8 cellular contexts compared by ENCODE assay signal in genomic region chr12:6586569-6586968, GRCh38. TPM values are rescaled to one million over a fixed set of nuclear protein-coding genes. Genes with fewer than 3 reads are reported as not detected.
DNase-seq lines count a peak whose midpoint lies in the region; ATAC-seq and TF ChIP-seq lines count a peak whose summit lies in the region.
"Not testable (repeated sequence)": the region's sequence is repeated elsewhere in the genome, so short reads cannot be mapped to it uniquely, and the experiment has no call there.
"Had no signal": no experiment of that assay in that cellular context is flagged by ENCODE, and none has a peak within 500 bp of the region (broad histone marks: within the 10 kb centered on the region; RNA-seq: fewer than 3 reads in every experiment).

No MANE protein-coding gene starts in this region.

- POLR2A ChIA-PET in CD8-positive, alpha-beta T cell (lab: Charles Lee), result not testable (repeated sequence)

- not testable (repeated sequence) for H3K27me3 Mint-ChIP-seq in CD8-positive, alpha-beta T cell (ENCODE audit: low read depth); HFFc6 (ENCODE audit: insufficient read depth); T-helper 17 cell; activated T-cell treated with anti-CD3 and anti-CD28 coated beads, Interleukin-2, amount 50 U/mL, for 72 hours (ENCODE audit: low read depth); activated naive CD8-positive, alpha-beta T cell treated with anti-CD3 and anti-CD28 coated beads, Interleukin-2, amount 50 U/mL, for 24 hours; nephron progenitor cell (ENCODE audit: low read depth, poor library complexity)

- not testable (repeated sequence) for ATAC-seq in CD8-positive, alpha-beta T cell; T-helper 17 cell; activated T-cell treated with anti-CD3 and anti-CD28 coated beads, Interleukin-2, amount 50 U/mL, for 72 hours (replicated peaks in 1 of 2); activated naive CD8-positive, alpha-beta T cell treated with anti-CD3 and anti-CD28 coated beads, Interleukin-2, amount 50 U/mL, for 24 hours

- not testable (repeated sequence) for H3K4me3 Mint-ChIP-seq in CD8-positive, alpha-beta T cell; HFFc6; T-helper 17 cell; activated T-cell treated with anti-CD3 and anti-CD28 coated beads, Interleukin-2, amount 50 U/mL, for 72 hours; activated naive CD8-positive, alpha-beta T cell treated with anti-CD3 and anti-CD28 coated beads, Interleukin-2, amount 50 U/mL, for 24 hours; nephron progenitor cell

- not testable (repeated sequence) for TF ChIP-seq CTCF in CD8-positive, alpha-beta T cell (IDR thresholded peaks at IDR 0.05); HFFc6 (IDR thresholded peaks at IDR 0.05); nephron progenitor cell (IDR thresholded peaks at IDR 0.05); spleen (IDR thresholded peaks at IDR 0.05 in 8 of 11, conservative IDR thresholded peaks at IDR 0.05 in 3 of 11)

- peaks cover 64% of the 10 kb centered on the region for H3K36me3 ChIP-seq in CD8-positive, alpha-beta T cell (ENCODE audit: insufficient read depth, low read length)
- H3K36me3 ChIP-seq in spleen, result peaks cover 9 to 100% (median 100%) of the 10 kb centered on the region in 6 donors

- H3K27ac ChIP-seq in CD8-positive, alpha-beta T cell (ENCODE audit: low read depth, low read length); spleen: not testable (repeated sequence)

- H3K27me3 ChIP-seq in CD8-positive, alpha-beta T cell (ENCODE audit: insufficient read depth, low read length); spleen (replicated peaks in 1 of 7): not testable (repeated sequence)

- H3K4me1 ChIP-seq in CD8-positive, alpha-beta T cell (ENCODE audit: insufficient read depth, low read length); spleen: not testable (repeated sequence)

- H3K36me3 Mint-ChIP-seq in CD8-positive, alpha-beta T cell, result peaks cover 84% of the 10 kb centered on the region
- peaks cover 33% of the 10 kb centered on the region for H3K36me3 Mint-ChIP-seq in HFFc6 (ENCODE audit: low read depth)
- peaks cover 18% of the 10 kb centered on the region for H3K36me3 Mint-ChIP-seq in T-helper 17 cell (ENCODE audit: low read depth)
- H3K36me3 Mint-ChIP-seq in activated T-cell treated with anti-CD3 and anti-CD28 coated beads, Interleukin-2, amount 50 U/mL, for 72 hours (ENCODE audit: insufficient read depth in 2 of 2), result peaks cover 17 to 65% of the 10 kb centered on the region in 2 donors
- H3K36me3 Mint-ChIP-seq in activated naive CD8-positive, alpha-beta T cell treated with anti-CD3 and anti-CD28 coated beads, Interleukin-2, amount 50 U/mL, for 24 hours (ENCODE audit: low read depth), result peaks cover 66% of the 10 kb centered on the region
- peaks cover 83% of the 10 kb centered on the region for H3K36me3 Mint-ChIP-seq in nephron progenitor cell (ENCODE audit: low read depth)

- CTCF ChIA-PET in CD8-positive, alpha-beta T cell (lab: Charles Lee), result interaction anchor here (0.7 to 1.9 kb wide), 3 partner anchors 16 to 98 kb away, joined by 3 to 5 read pairs (median 3); no protein-coding TSS in a partner anchor

- H3K4me1 Mint-ChIP-seq in CD8-positive, alpha-beta T cell (ENCODE audit: low read depth); T-helper 17 cell; activated T-cell treated with anti-CD3 and anti-CD28 coated beads, Interleukin-2, amount 50 U/mL, for 72 hours (ENCODE audit: low read depth); activated naive CD8-positive, alpha-beta T cell treated with anti-CD3 and anti-CD28 coated beads, Interleukin-2, amount 50 U/mL, for 24 hours; nephron progenitor cell: not testable (repeated sequence)
- H3K4me1 Mint-ChIP-seq in HFFc6 (ENCODE audit: low read depth), result peaks cover 14% of the 10 kb centered on the region

- peak overlapping the region; percentile 14 for H3K27ac Mint-ChIP-seq in CD8-positive, alpha-beta T cell
- H3K27ac Mint-ChIP-seq in HFFc6 (peak overlapping the region; percentile 21; the same call in 1 of the 2 replicates), T-helper 17 cell (peak overlapping the region; percentile 27), nephron progenitor cell (peak overlapping the region; percentile 67)
- H3K27ac Mint-ChIP-seq in activated T-cell treated with anti-CD3 and anti-CD28 coated beads, Interleukin-2, amount 50 U/mL, for 72 hours, result peak overlapping the region; percentile 2
- peak overlapping the region; percentile 54 for H3K27ac Mint-ChIP-seq in activated naive CD8-positive, alpha-beta T cell treated with anti-CD3 and anti-CD28 coated beads, Interleukin-2, amount 50 U/mL, for 24 hours

- TF ChIP-seq POLR2A in spleen (IDR thresholded peaks at IDR 0.05), result not testable (repeated sequence)

- H3K9me3 Mint-ChIP-seq in CD8-positive, alpha-beta T cell; HFFc6; activated T-cell treated with anti-CD3 and anti-CD28 coated beads, Interleukin-2, amount 50 U/mL, for 72 hours; activated naive CD8-positive, alpha-beta T cell treated with anti-CD3 and anti-CD28 coated beads, Interleukin-2, amount 50 U/mL, for 24 hours; nephron progenitor cell: not testable (repeated sequence)

- not testable (repeated sequence) for H3K4me3 ChIP-seq in CD8-positive, alpha-beta T cell (ENCODE audit: low read depth, low read length); spleen

- not testable (repeated sequence) for DNase-seq in CD8-positive, alpha-beta T cell; HFFc6; T-helper 17 cell; activated T-cell treated with anti-CD3 and anti-CD28 coated beads, Interleukin-2, amount 50 U/mL, for 72 hours; activated naive CD8-positive, alpha-beta T cell treated with anti-CD3 and anti-CD28 coated beads, Interleukin-2, amount 50 U/mL, for 24 hours; nephron progenitor cell
- DNase-seq in spleen, result peak; percentile 16

- WGBS in spleen, 5 donors, result 88 to 96% (median 92%) methylated on average over 8 of the region's 8 CpGs

- intact Hi-C loops in CD8-positive, alpha-beta T cell (cut with DNase I, micrococcal nuclease); spleen (cut with DNase I; ENCODE audit: low total_unique reads): not testable (repeated sequence)

- H3K9me3 ChIP-seq in CD8-positive, alpha-beta T cell (ENCODE audit: low read length); T-helper 17 cell (ENCODE audit: control insufficient read depth, low read length, poor library complexity, severe bottlenecking); spleen: not testable (repeated sequence)

RNA-seq across cellular contexts. Expression of gene NOP2, which starts 18.5 kb away (rescaled TPM):
- 10 to 100 TPM; 74.4 to 83.6 TPM for total RNA-seq in CD8-positive, alpha-beta T cell
- 10 to 100 TPM; 39.5 to 60.5 (median 42.6) TPM for total RNA-seq in HFFc6 (2021; fragmentation: NEBNext Ultra II Directional; extraction: Animal tissue kit (Norgen Biotek cat#: 25700))
- total RNA-seq in T-helper 17 cell (100 to 1,000 TPM in 1 of 2 donors, 10 to 100 TPM in 1; 90.0 to 122 TPM), spleen (10 to 100 TPM; 37.0 to 58.7 (median 47.5) TPM)
- total RNA-seq in activated T-cell treated with anti-CD3 and anti-CD28 coated beads, Interleukin-2, amount 50 U/mL, for 72 hours, result 10 to 100 TPM; 76.9 to 89.8 TPM
- polyA plus RNA-seq in spleen, result 10 to 100 TPM; 25.8 to 40.7 (median 37.6) TPM

RNA-seq across cellular contexts. Expression of gene CHD4, which starts 20.6 kb away (rescaled TPM):
- total RNA-seq in CD8-positive, alpha-beta T cell, result 100 to 1,000 TPM; 289 to 295 TPM
- total RNA-seq in HFFc6 (2021; fragmentation: NEBNext Ultra II Directional; extraction: Animal tissue kit (Norgen Biotek cat#: 25700)), result 100 to 1,000 TPM; 167 to 193 (median 183) TPM
- total RNA-seq in T-helper 17 cell (100 to 1,000 TPM; 461 to 574 TPM), spleen (100 to 1,000 TPM; 202 to 272 (median 240) TPM)
- 100 to 1,000 TPM; 292 to 299 TPM for total RNA-seq in activated T-cell treated with anti-CD3 and anti-CD28 coated beads, Interleukin-2, amount 50 U/mL, for 72 hours
- polyA plus RNA-seq in spleen, result 100 to 1,000 TPM; 136 to 169 (median 154) TPM

RNA-seq across cellular contexts. Expression of gene IFFO1, which starts 30.7 kb away (rescaled TPM):
- 10 to 100 TPM; 16.7 to 18.4 TPM for total RNA-seq in CD8-positive, alpha-beta T cell
- 10 to 100 TPM; 25.9 to 35.6 (median 29.2) TPM for total RNA-seq in HFFc6 (2021; fragmentation: NEBNext Ultra II Directional; extraction: Animal tissue kit (Norgen Biotek cat#: 25700))
- total RNA-seq in T-helper 17 cell (10 to 100 TPM; 29.3 to 37.3 TPM), spleen (10 to 100 TPM; 32.2 to 51.2 (median 39.7) TPM)
- 10 to 100 TPM; 14.2 to 17.0 TPM for total RNA-seq in activated T-cell treated with anti-CD3 and anti-CD28 coated beads, Interleukin-2, amount 50 U/mL, for 72 hours
- polyA plus RNA-seq in spleen, result 10 to 100 TPM; 27.8 to 78.3 (median 63.2) TPM

RNA-seq across cellular contexts. Expression of gene LPAR5, which starts 49.2 kb away (rescaled TPM):
- 1 to 10 TPM; 5.8 to 6.8 TPM for total RNA-seq in CD8-positive, alpha-beta T cell
- total RNA-seq in HFFc6 (2021; fragmentation: NEBNext Ultra II Directional; extraction: Animal tissue kit (Norgen Biotek cat#: 25700)), result not detected
- 1 to 10 TPM; 2.9 to 8.1 TPM for total RNA-seq in T-helper 17 cell
- total RNA-seq in activated T-cell treated with anti-CD3 and anti-CD28 coated beads, Interleukin-2, amount 50 U/mL, for 72 hours, result 1 to 10 TPM; 4.1 to 8.9 TPM
- 10 to 100 TPM; 12.9 to 26.6 (median 16.9) TPM for total RNA-seq in spleen
- polyA plus RNA-seq in spleen, result 10 to 100 TPM; 10.9 to 16.0 (median 14.9) TPM
- total RNA-seq: GM23248 had no signal
- polyA plus RNA-seq: GM23248 had no signal

RNA-seq across cellular contexts. Expression of gene GAPDH, which starts 52.3 kb away (rescaled TPM):
- 100 to 1,000 TPM; 503 to 513 TPM for total RNA-seq in CD8-positive, alpha-beta T cell
- total RNA-seq in HFFc6 (2021; fragmentation: NEBNext Ultra II Directional; extraction: Animal tissue kit (Norgen Biotek cat#: 25700)), result 1,000 to 10,000 TPM; 6,263 to 7,539 (median 6,900) TPM
- 100 to 1,000 TPM; 640 to 695 TPM for total RNA-seq in T-helper 17 cell
- 1,000 to 10,000 TPM; 4,101 to 4,234 TPM for total RNA-seq in activated T-cell treated with anti-CD3 and anti-CD28 coated beads, Interleukin-2, amount 50 U/mL, for 72 hours
- total RNA-seq in spleen, result 1,000 to 10,000 TPM in 5 of 7 donors, 100 to 1,000 TPM in 2; 998 to 1,580 (median 1,404) TPM
- polyA plus RNA-seq in spleen, result 1,000 to 10,000 TPM; 1,133 to 1,680 (median 1,180) TPM

Comparison
In these comparisons a context has a peak if more than half of its experiments do, and no peak if none do; other contexts are left out.
1. H3K27ac Mint-ChIP-seq: peak in every context shown above with its lines; median percentile 67 in nephron progenitor cell; 54 in activated naive CD8-positive, alpha-beta T cell treated with anti-CD3 and anti-CD28 coated beads, Interleukin-2, amount 50 U/mL, for 24 hours; 27 in T-helper 17 cell; 21 in HFFc6; 14 in CD8-positive, alpha-beta T cell; 2 in activated T-cell treated with anti-CD3 and anti-CD28 coated beads, Interleukin-2, amount 50 U/mL, for 72 hours.